In genomic region chr4:12446650-12447049, GRCh38 we compare ENCODE assay signal across 23 cellular contexts.
DNase-seq lines count a peak whose midpoint lies in the region; ATAC-seq and TF ChIP-seq lines count a peak whose summit lies in the region.
"Had no signal": no experiment of that assay in that cellular context is flagged by ENCODE, and none has a peak within 500 bp of the region (broad histone marks: within the 10 kb centered on the region; RNA-seq: fewer than 3 reads in every experiment).

No MANE protein-coding gene starts in this region.

- H3K18ac ChIP-seq in mesendoderm (ENCODE audit: low read length) (no peak overlapping the region), trophoblast cell (ENCODE audit: low read length) (no peak overlapping the region), neuronal stem cell (ENCODE audit: low read length) (no peak overlapping the region)

- H3K79me2 ChIP-seq in mesendoderm (ENCODE audit: control insufficient read depth, insufficient read depth, low read length) (no peaks in the 10 kb centered on the region), trophoblast cell (ENCODE audit: control insufficient read depth, insufficient read depth, low read length, poor library complexity) (no peaks in the 10 kb centered on the region)

- H3K9ac ChIP-seq in endodermal cell (ENCODE audit: extremely low read depth, low read length, poor library complexity, severe bottlenecking) (no peak overlapping the region), mesendoderm (ENCODE audit: low read length) (no peak overlapping the region), trophoblast cell (ENCODE audit: low read length) (no peak overlapping the region), neuronal stem cell (ENCODE audit: low read depth, low read length, poor library complexity) (no peak overlapping the region)

- WGBS in endodermal cell (ENCODE audit: insufficient coverage in 1 of 2, insufficient read length in 1 of 2), 2 experiments, result 86% methylated on average over 1 of the region's 1 CpG; no CpG with 5 or more reads in 1 of the 2 experiments
- no CpG with 5 or more reads among the region's 1 CpG for WGBS in mesendoderm (ENCODE audit: extremely low coverage, insufficient coverage, low lambda C conversion rate)
- no CpG with 5 or more reads among the region's 1 CpG for WGBS in trophoblast cell (ENCODE audit: extremely low coverage, insufficient coverage, insufficient read length)
- WGBS in neuronal stem cell (ENCODE audit: extremely low coverage in 2 of 2, insufficient read length in 2 of 2, insufficient replicate concordance in 1 of 2), 2 donors, result no CpG with 5 or more reads among the region's 1 CpG

- peak overlapping the region; percentile 15 for H3K27ac Mint-ChIP-seq in endodermal cell
- H3K27ac Mint-ChIP-seq in glutamatergic neuron (ENCODE audit: unreplicated experiment), result no peak overlapping the region
- H3K27ac Mint-ChIP-seq: CD4-positive, alpha-beta memory T cell had no signal

- H4K91ac ChIP-seq in trophoblast cell (ENCODE audit: low read depth, low read length), result no peak overlapping the region
- no peak overlapping the region for H4K91ac ChIP-seq in neuronal stem cell (ENCODE audit: low read depth, low read length, poor library complexity)

- DNase-seq in endodermal cell (no peak), left ventricle myocardium superior (no peak), mesendoderm (no peak), trophoblast cell (no peak), NCI-H748 (lab: John Stamatoyannopoulos, UW; ENCODE audit: unreplicated experiment) (no peak), neuronal stem cell (ENCODE audit: low spot score) (no peak), glutamatergic neuron (no peak)
- DNase-seq: C1 segment of cervical spinal cord; CD4-positive, alpha-beta memory T cell; COR-L47; DMS53; KBM-7; NCI-H1105 treated with DMSO at 0.1 percent for 48 hours; NCI-H2029; NCI-H446; NCI-H524 treated with DMSO at 0.1 percent for 48 hours; NCI-H82; NK-92 treated with Interleukin-12 subunit alpha and Interleukin-12 subunit beta, amount 100 ng/mL, for 24 hours; PC-3; SHP77 had no signal

- no peak overlapping the region for H2BK120ac ChIP-seq in mesendoderm (ENCODE audit: low read depth, low read length)
- no peak overlapping the region for H2BK120ac ChIP-seq in trophoblast cell (ENCODE audit: insufficient read depth, low read length, poor library complexity)
- H2BK120ac ChIP-seq in neuronal stem cell (ENCODE audit: low read depth, low read length), result no peak overlapping the region

- H3K14ac ChIP-seq in trophoblast cell (ENCODE audit: low read length) (no peak overlapping the region), neuronal stem cell (ENCODE audit: low read length) (no peak overlapping the region)

- H2BK12ac ChIP-seq in trophoblast cell (ENCODE audit: low read length), result no peak overlapping the region
- no peak overlapping the region for H2BK12ac ChIP-seq in neuronal stem cell (ENCODE audit: low read length)

- no peak overlapping the region for H4K5ac ChIP-seq in mesendoderm (ENCODE audit: low read length)

- H3K9me3 Mint-ChIP-seq in endodermal cell (peaks cover 25% of the 10 kb centered on the region), glutamatergic neuron (ENCODE audit: unreplicated experiment) (peaks cover 2% of the 10 kb centered on the region)

- H3K36me3 ChIP-seq in endodermal cell (ENCODE audit: control insufficient read depth, insufficient read depth, low read length), result no peaks in the 10 kb centered on the region
- no peaks in the 10 kb centered on the region for H3K36me3 ChIP-seq in mesendoderm (ENCODE audit: control insufficient read depth, insufficient read depth, low read length)
- H3K36me3 ChIP-seq in trophoblast cell (ENCODE audit: control insufficient read depth in 1 of 2, insufficient read depth in 2 of 2, low read length in 2 of 2), result no peaks in the 10 kb centered on the region
- no peaks in the 10 kb centered on the region for H3K36me3 ChIP-seq in neuronal stem cell (replicated peaks in 1 of 2; ENCODE audit: control insufficient read depth in 2 of 2, insufficient read depth in 2 of 2, low read length in 2 of 2)

- H3K79me1 ChIP-seq in mesendoderm (ENCODE audit: low read length), result no peaks in the 10 kb centered on the region
- no peaks in the 10 kb centered on the region for H3K79me1 ChIP-seq in trophoblast cell (ENCODE audit: low read length)
- no peaks in the 10 kb centered on the region for H3K79me1 ChIP-seq in neuronal stem cell (ENCODE audit: low read depth, low read length)

- intact Hi-C loops in left ventricle myocardium superior (cut with micrococcal nuclease), result no loop called here

- no peak overlapping the region for H2AK5ac ChIP-seq in mesendoderm (ENCODE audit: low read length)
- H2AK5ac ChIP-seq in trophoblast cell (ENCODE audit: low read length), result no peak overlapping the region
- H2AK5ac ChIP-seq in neuronal stem cell (ENCODE audit: low read depth, low read length), result no peak overlapping the region

- no peak overlapping the region for H3K4ac ChIP-seq in mesendoderm (ENCODE audit: low read depth, low read length)
- no peak overlapping the region for H3K4ac ChIP-seq in trophoblast cell (ENCODE audit: low read depth, low read length)
- H3K4ac ChIP-seq in neuronal stem cell (ENCODE audit: low read length), result no peak overlapping the region

- no peak overlapping the region for H2AFZ ChIP-seq in trophoblast cell (ENCODE audit: insufficient read depth, low read length, poor library complexity)
- no peak overlapping the region for H2AFZ ChIP-seq in neuronal stem cell (ENCODE audit: low read length)

- no peak overlapping the region for H3K4me3 ChIP-seq in endodermal cell (ENCODE audit: low read length)
- H3K4me3 ChIP-seq in mesendoderm (ENCODE audit: low read length), result no peak overlapping the region
- no peak overlapping the region for H3K4me3 ChIP-seq in trophoblast cell (ENCODE audit: low read depth, low read length)
- no peak overlapping the region for H3K4me3 ChIP-seq in neuronal stem cell (ENCODE audit: low read length in 2 of 2)
- H3K4me3 ChIP-seq: GM12878 had no signal

- H3K9me3 ChIP-seq in endodermal cell (ENCODE audit: control insufficient read depth, low read length), result peaks cover 14% of the 10 kb centered on the region
- peaks cover 1% of the 10 kb centered on the region for H3K9me3 ChIP-seq in trophoblast cell (ENCODE audit: insufficient read depth, low read depth, low read length)
- peaks cover 0 to 3% of the 10 kb centered on the region in 2 donors for H3K9me3 ChIP-seq in neuronal stem cell (replicated peaks in 1 of 2; ENCODE audit: control insufficient read depth in 2 of 2, insufficient read depth in 1 of 2, low read depth in 1 of 2, low read length in 2 of 2)

- TF ChIP-seq CTCF in endodermal cell (conservative IDR thresholded peaks at IDR 0.05) (no peak), glutamatergic neuron (IDR thresholded peaks at IDR 0.05; ENCODE audit: partially characterized antibody, unreplicated experiment) (no peak)

- H3K36me3 Mint-ChIP-seq in endodermal cell (ENCODE audit: low read depth), result peaks cover 1% of the 10 kb centered on the region
- H3K36me3 Mint-ChIP-seq in glutamatergic neuron (ENCODE audit: unreplicated experiment), result no peaks in the 10 kb centered on the region
- H3K36me3 Mint-ChIP-seq: CD4-positive, alpha-beta memory T cell had no signal

- peaks cover 3% of the 10 kb centered on the region for H3K4me1 Mint-ChIP-seq in endodermal cell
- peaks cover 4% of the 10 kb centered on the region for H3K4me1 Mint-ChIP-seq in glutamatergic neuron (ENCODE audit: low read depth, unreplicated experiment)
- H3K4me1 Mint-ChIP-seq: CD4-positive, alpha-beta memory T cell had no signal

- peak overlapping the region; percentile 28 for H3K56ac ChIP-seq in mesendoderm (ENCODE audit: low read length)

- H4K8ac ChIP-seq in mesendoderm (ENCODE audit: low read depth, low read length), result no peak overlapping the region
- H4K8ac ChIP-seq in trophoblast cell (ENCODE audit: low read depth, low read length), result no peak overlapping the region
- no peak overlapping the region for H4K8ac ChIP-seq in neuronal stem cell (ENCODE audit: low read depth, low read length)

- no peak overlapping the region for H3K4me3 Mint-ChIP-seq in endodermal cell
- no peak overlapping the region for H3K4me3 Mint-ChIP-seq in glutamatergic neuron (ENCODE audit: unreplicated experiment)
- H3K4me3 Mint-ChIP-seq: CD4-positive, alpha-beta memory T cell had no signal

- no peak overlapping the region for H2BK15ac ChIP-seq in mesendoderm (replicated peaks; ENCODE audit: low read depth)
- no peak overlapping the region for H2BK15ac ChIP-seq in neuronal stem cell (ENCODE audit: low read length)

- H3K27ac ChIP-seq in endodermal cell (ENCODE audit: low read depth, low read length) (no peak overlapping the region), mesendoderm (ENCODE audit: low read depth, low read length) (no peak overlapping the region), trophoblast cell (ENCODE audit: low read depth, low read length) (peak overlapping the region; percentile 1), neuronal stem cell (replicated peaks; ENCODE audit: low read length) (no peak overlapping the region)

- H3K27me3 Mint-ChIP-seq in endodermal cell (ENCODE audit: insufficient read depth) (no peaks in the 10 kb centered on the region), glutamatergic neuron (ENCODE audit: unreplicated experiment) (peaks cover 9% of the 10 kb centered on the region)
- H3K27me3 Mint-ChIP-seq: CD4-positive, alpha-beta memory T cell had no signal

- H3K27me3 ChIP-seq in endodermal cell (ENCODE audit: control insufficient read depth, insufficient read depth, low read length, poor library complexity, severe bottlenecking) (no peaks in the 10 kb centered on the region), mesendoderm (ENCODE audit: insufficient read depth, low read length, poor library complexity) (no peaks in the 10 kb centered on the region), trophoblast cell (ENCODE audit: insufficient read depth, low read length) (no peaks in the 10 kb centered on the region), neuronal stem cell (ENCODE audit: control insufficient read depth in 3 of 3, insufficient read depth in 3 of 3, low read depth in 1 of 3, low read length in 3 of 3) (no peaks in the 10 kb centered on the region)

- H3K4me2 ChIP-seq in mesendoderm (ENCODE audit: low read length) (no peak overlapping the region), trophoblast cell (ENCODE audit: low read length) (no peak overlapping the region), neuronal stem cell (ENCODE audit: insufficient read depth, low read length, poor library complexity, severe bottlenecking) (no peak overlapping the region)

- ATAC-seq in left ventricle myocardium superior (peak; percentile 32), GM19023 (IDR thresholded peaks at IDR 0.05; ENCODE audit: unreplicated experiment) (no peak)
- ATAC-seq: GM12878, HCT116, PC-3 had no signal

- H2BK5ac ChIP-seq in mesendoderm (ENCODE audit: low read length) (no peak overlapping the region), trophoblast cell (ENCODE audit: low read depth, low read length, poor library complexity) (no peak overlapping the region), neuronal stem cell (ENCODE audit: low read length) (no peak overlapping the region)

- no peak overlapping the region for H4K12ac ChIP-seq in trophoblast cell (ENCODE audit: low read depth, low read length)

- H3K23ac ChIP-seq in mesendoderm (ENCODE audit: low read length) (no peak overlapping the region), trophoblast cell (ENCODE audit: low read length) (no peak overlapping the region), neuronal stem cell (ENCODE audit: low read depth, low read length, poor library complexity) (no peak overlapping the region)

- H3K4me1 ChIP-seq in endodermal cell (ENCODE audit: control insufficient read depth, insufficient read depth, low read length), result no peaks in the 10 kb centered on the region
- no peaks in the 10 kb centered on the region for H3K4me1 ChIP-seq in mesendoderm (ENCODE audit: control insufficient read depth, low read depth, low read length)
- H3K4me1 ChIP-seq in trophoblast cell (ENCODE audit: control insufficient read depth in 1 of 2, insufficient read depth in 2 of 2, low read length in 2 of 2), result peaks cover 0 to 3% of the 10 kb centered on the region in 2 experiments
- peaks cover 0 to 2% of the 10 kb centered on the region in 2 donors for H3K4me1 ChIP-seq in neuronal stem cell (ENCODE audit: control insufficient read depth in 2 of 2, insufficient read depth in 1 of 2, low read depth in 1 of 2, low read length in 2 of 2)
